In the genomic region with DNA sequence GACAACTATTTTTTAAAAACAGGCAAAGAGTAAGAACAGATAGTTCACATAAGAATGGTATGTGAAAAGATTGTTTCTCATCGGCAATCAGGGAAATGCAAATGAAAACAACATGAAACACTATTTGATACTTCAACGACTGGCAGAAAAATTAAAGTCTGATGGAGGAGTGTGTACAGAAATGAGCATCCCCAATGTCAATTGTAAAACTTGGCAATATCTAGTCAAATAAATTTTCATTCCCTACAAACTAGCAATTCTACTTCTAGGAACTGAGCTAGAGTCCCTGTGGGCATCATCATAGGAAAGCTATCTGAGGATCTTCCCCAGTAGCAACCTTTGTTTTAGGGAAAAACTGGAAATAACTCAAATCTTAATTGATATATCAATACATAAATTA, we compare ENCODE assay signal across 32 cellular contexts.
"Had no signal": no experiment of that assay in that cellular context is flagged by ENCODE, and none has a peak within 500 bp of the region (broad histone marks: within the 10 kb centered on the region; RNA-seq: fewer than 3 reads in every experiment).

No MANE protein-coding gene starts in this region.

- H3K27ac ChIP-seq: adrenal gland, ascending aorta, body of pancreas, brain microvascular endothelial cell, breast epithelium, cardiac muscle cell had no signal

- DNase-seq: activated effector memory CD4-positive, alpha-beta T cell treated with anti-CD3 and anti-CD28 coated beads, Interleukin-2, amount 50 U/mL, for 16 hours; activated effector memory CD4-positive, alpha-beta T cell treated with Interleukin-2 at 50 U/mL for 16 hours; activated gamma-delta T cell; activated gamma-delta T cell treated with Interleukin-2 at 50 U/mL for 16 hours; activated naive CD4-positive, alpha-beta T cell; activated naive CD4-positive, alpha-beta T cell treated with anti-CD3 and anti-CD28 coated beads for 36 hours; activated naive CD4-positive, alpha-beta T cell treated with anti-CD3 and anti-CD28 coated beads, Interleukin-2, amount 10 ng/mL, durations not matched to agents 7 days and 5 days; activated naive CD4-positive, alpha-beta T cell treated with anti-CD3 and anti-CD28 coated beads, Interleukin-2, amount 50 U/mL, for 16 hours; activated naive CD4-positive, alpha-beta T cell treated with Interleukin-2 at 50 U/mL for 16 hours; activated naive CD8-positive, alpha-beta T cell treated with anti-CD3 and anti-CD28 coated beads for 36 hours; activated naive CD8-positive, alpha-beta T cell treated with anti-CD3 and anti-CD28 coated beads, Interleukin-2, amount 10 ng/mL, durations not matched to agents 7 days and 5 days; activated naive CD8-positive, alpha-beta T cell treated with anti-CD3 and anti-CD28 coated beads, Interleukin-2, amount 50 U/mL, for 24 hours; activated T-cell treated with anti-CD3 and anti-CD28 coated beads, Interleukin-2, amount 50 U/mL, for 4 hours; activated T-cell treated with anti-CD3 and anti-CD28 coated beads, Interleukin-2, amount 50 U/mL, for 48 hours; activated T-cell treated with anti-CD3 and anti-CD28 coated beads, Interleukin-2, amount 50 U/mL, for 72 hours; adrenal gland; amniotic stem cell; amygdala; anterior cingulate cortex; aorta; body of pancreas; brain microvascular endothelial cell; caudate nucleus; central memory CD4-positive, alpha-beta T cell; cerebellar nuclear complex had no signal

- FAIRE-seq: astrocyte, bronchial epithelial cell had no signal

- H3K36me3 ChIP-seq: adrenal gland, ascending aorta, brain microvascular endothelial cell, breast epithelium, cardiac muscle cell had no signal

- H3K9me3 ChIP-seq: adrenal gland, ascending aorta, body of pancreas, breast epithelium had no signal

- H3K27me3 ChIP-seq: adrenal gland, ascending aorta, body of pancreas, brain microvascular endothelial cell, breast epithelium, cardiac muscle cell had no signal

- H3K4me3 ChIP-seq: adrenal gland, ascending aorta, body of pancreas, breast epithelium, cardiac muscle cell had no signal

- ATAC-seq: activated naive CD4-positive, alpha-beta T cell treated with anti-CD3 and anti-CD28 coated beads, Interleukin-2, amount 50 U/mL, for 72 hours; activated naive CD8-positive, alpha-beta T cell treated with anti-CD3 and anti-CD28 coated beads, Interleukin-2, amount 50 U/mL, for 24 hours; activated T-cell treated with anti-CD3 and anti-CD28 coated beads, Interleukin-2, amount 50 U/mL, for 4 hours; activated T-cell treated with anti-CD3 and anti-CD28 coated beads, Interleukin-2, amount 50 U/mL, for 72 hours; activated T-helper 17 cell treated with anti-CD3 and anti-CD28 coated beads, Interleukin-2, amount 50 U/mL, for 72 hours; body of pancreas had no signal

- H3K4me1 ChIP-seq: adrenal gland, ascending aorta, body of pancreas, breast epithelium had no signal
